ENCODE assay signal across 9 cellular contexts in the genomic region with DNA sequence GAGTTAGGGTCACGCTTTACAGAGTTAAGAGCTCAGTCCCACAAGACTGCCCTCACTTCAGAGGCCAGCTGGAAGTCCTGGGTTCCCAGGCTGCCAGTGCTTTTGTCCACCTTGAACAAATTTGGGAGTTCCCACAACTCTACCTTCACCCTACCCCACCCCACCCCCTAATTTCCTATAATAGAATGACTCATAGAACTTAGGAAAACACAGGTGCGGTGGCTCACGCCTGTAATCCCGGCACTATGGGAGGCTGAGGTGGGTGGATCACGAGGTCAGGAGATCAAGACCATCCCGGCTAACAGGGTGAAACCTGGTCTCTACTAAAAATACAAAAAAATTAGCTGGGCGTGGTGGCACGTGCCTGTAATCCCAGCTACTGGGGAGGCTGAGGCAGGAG. TPM values are rescaled to one million over a fixed set of nuclear protein-coding genes. Genes with fewer than 3 reads are reported as not detected.
"Had no signal": no experiment of that assay in that cellular context is flagged by ENCODE, and none has a peak within 500 bp of the region (broad histone marks: within the 10 kb centered on the region; RNA-seq: fewer than 3 reads in every experiment).

No MANE protein-coding gene starts in this region.

RNA-seq across cellular contexts. Expression of a gene that starts 46.6 kb away (rescaled TPM):
- total RNA-seq: endodermal cell, epithelial cell of proximal tubule, mesothelial cell of epicardium, osteocyte, smooth muscle cell had no signal
- polyA plus RNA-seq: keratinocyte had no signal

RNA-seq across cellular contexts. Expression of a gene that starts 57.9 kb away (rescaled TPM):
- total RNA-seq: epithelial cell of proximal tubule, right atrium auricular region, smooth muscle cell, vagina had no signal
- polyA plus RNA-seq: immature natural killer cell, keratinocyte, smooth muscle cell had no signal
